Comparison of ENCODE assay signal across 10 cellular contexts in the genomic region with DNA sequence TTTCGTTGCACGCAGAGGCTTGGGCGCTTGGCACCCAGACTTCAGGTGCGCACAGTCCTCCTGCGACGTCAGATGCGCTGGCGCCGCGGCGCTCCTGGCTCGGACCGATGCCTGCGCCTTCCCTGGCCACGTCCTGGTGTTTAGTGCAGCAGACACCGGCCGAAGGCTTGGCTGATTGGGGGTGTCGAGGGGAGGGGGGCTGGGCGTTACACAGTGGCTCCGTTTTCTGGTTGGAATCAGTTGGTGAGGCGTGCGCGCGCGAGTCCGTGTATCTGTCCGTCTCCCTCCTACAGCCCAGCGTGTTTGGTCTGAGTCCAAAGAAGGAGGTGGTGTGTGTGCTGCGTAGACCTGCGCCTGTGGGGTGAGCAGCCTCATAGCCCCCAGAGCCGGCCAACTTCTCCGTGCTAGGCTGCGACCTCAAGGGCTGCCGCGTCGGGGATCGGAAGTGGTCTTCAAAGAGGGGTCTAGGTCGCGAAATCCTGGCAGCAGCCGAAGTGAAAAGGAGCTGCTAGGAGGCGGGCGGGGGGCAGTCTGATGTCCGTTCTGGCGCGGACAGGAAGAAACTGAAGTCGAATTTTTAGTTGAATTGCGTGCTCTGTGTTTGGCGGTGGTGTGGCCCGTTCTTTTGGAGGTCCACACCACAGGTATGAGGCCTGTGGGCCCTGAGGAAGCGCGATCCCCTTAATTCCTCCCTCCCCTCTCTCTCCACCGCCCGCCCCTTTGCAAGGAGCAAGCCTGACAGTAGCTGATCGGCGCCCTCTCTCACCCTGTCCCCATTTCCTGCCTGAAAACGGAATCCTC. TPM values are rescaled to one million over a fixed set of nuclear protein-coding genes. Genes with fewer than 3 reads are reported as not detected.
DNase-seq lines count a peak whose midpoint lies in the region; ATAC-seq and TF ChIP-seq lines count a peak whose summit lies in the region.
"Had no signal": no experiment of that assay in that cellular context is flagged by ENCODE, and none has a peak within 500 bp of the region (broad histone marks: within the 10 kb centered on the region; RNA-seq: fewer than 3 reads in every experiment).

No MANE protein-coding gene starts in this region.

- H3K36me3 ChIP-seq in BE2C = no peaks in the 10 kb centered on the region
- H3K36me3 ChIP-seq in Panc1 (ENCODE audit: control insufficient read depth, insufficient read depth, low read length) = no peaks in the 10 kb centered on the region
- H3K36me3 ChIP-seq in ovary = no peaks in the 10 kb centered on the region
- no peaks in the 10 kb centered on the region for H3K36me3 ChIP-seq in PC-3 (ENCODE audit: low read depth, low read length)

- TF ChIP-seq POLR2A in ovary (IDR thresholded peaks at IDR 0.05) = no peak
- no peak for TF ChIP-seq POLR2A in GM18505 (IDR thresholded peaks at IDR 0.05; ENCODE audit: borderline replicate concordance, extremely low read depth, insufficient read depth, insufficient read length)

- DNase-seq in BE2C (no peak), Panc1 (ENCODE audit: low read depth, low spot score) (no peak), Right ventricle myocardium superior (no peak), ovary (no peak), PC-3 (no peak), A172 (ENCODE audit: low spot score) (no peak)
- no peak for DNase-seq in activated CD4-positive, alpha-beta T cell treated with anti-CD3 and anti-CD28 coated beads, Interleukin-2, amount 50 U/mL, for 48 hours
- DNase-seq: KBM-7 had no signal

- in situ Hi-C loops in Panc1 (cut with HindIII; ENCODE audit: low pct_unique_long_range_greater_than_20kb, low sequenced_read_pairs) = no loop called here

- H3K9me2 ChIP-seq in PC-3 (replicated peaks; ENCODE audit: low read length) = no peaks in the 10 kb centered on the region

- CTCF ChIA-PET in Panc1 (lab: Charles Lee) (interaction anchor here (0.5 kb wide), 1 partner anchor 484 kb away, joined by 3 read pairs; no protein-coding TSS in a partner anchor), PC-3 (lab: Charles Lee) (no interaction called here)

- H3K4me1 ChIP-seq in BE2C (no peaks in the 10 kb centered on the region), Panc1 (ENCODE audit: control insufficient read depth, insufficient read depth, low read length) (peaks cover 8% of the 10 kb centered on the region; the same call in 1 of the 2 replicates), ovary (ENCODE audit: insufficient read depth) (peaks cover 5% of the 10 kb centered on the region), PC-3 (ENCODE audit: insufficient read depth, low read length) (no peaks in the 10 kb centered on the region)

- 2 to 3% (median 2%) methylated on average over 55 to 56 of the region's 56 CpGs for WGBS in ovary, 3 donors

- peak; percentile 30; the same call in 1 of the 2 replicates for ATAC-seq in Panc1
- ATAC-seq in Right ventricle myocardium superior (ENCODE audit: poor library complexity) = peak; percentile 40
- no peak for ATAC-seq in GM18505 (IDR thresholded peaks at IDR 0.05; ENCODE audit: unreplicated experiment)
- no peak for ATAC-seq in PC-3

- intact Hi-C loops in Panc1 (cut with micrococcal nuclease; ENCODE audit: unreplicated experiment) = no loop called here
- intact Hi-C loops in Right ventricle myocardium superior (cut with DNase I) = no loop called here
- intact Hi-C loops in ovary (cut with DNase I) = no loop called here
- intact Hi-C loops in PC-3 (cut with micrococcal nuclease) = no loop called here

- H3K4me3 ChIP-seq in BE2C (ENCODE audit: low read depth, low read length) (peak overlapping the region; percentile 42), Panc1 (ENCODE audit: low read depth in 2 of 2, low read length in 2 of 2) (0 out of 4 replicates have a peak overlapping the region, but pooled peaks of 1 of the 2 experiments have one; percentile 24), ovary (peak overlapping the region; percentile 39), PC-3 (ENCODE audit: low read length) (no peak overlapping the region)

- H3K9ac ChIP-seq in PC-3 (ENCODE audit: low read length) = no peak overlapping the region

- H4K20me1 ChIP-seq in PC-3 (ENCODE audit: low read length) = no peaks in the 10 kb centered on the region

- H3K9me3 ChIP-seq in BE2C (no peaks in the 10 kb centered on the region), Panc1 (ENCODE audit: control insufficient read depth, insufficient read depth, low read depth, low read length) (no peaks in the 10 kb centered on the region), ovary (no peaks in the 10 kb centered on the region), PC-3 (ENCODE audit: low read length) (no peaks in the 10 kb centered on the region)

- BruUV-seq in Panc1 (replicated peaks; lab: Mats Ljungman, UMichigan) (no TSS peak), PC-3 (replicated peaks; lab: Mats Ljungman, UMichigan) (no TSS peak)

- H3K27ac ChIP-seq in Panc1 (ENCODE audit: low read length) (no peak overlapping the region), ovary (no peak overlapping the region), PC-3 (ENCODE audit: low read length) (no peak overlapping the region)

- TF ChIP-seq CTCF in BE2C (IDR thresholded peaks at IDR 0.05; ENCODE audit: low read depth, low read length) (no peak), Panc1 (IDR thresholded peaks at IDR 0.05) (no peak), ovary (IDR thresholded peaks at IDR 0.05) (no peak), PC-3 (conservative IDR thresholded peaks at IDR 0.05; ENCODE audit: low read depth, low read length) (no peak)

- no peaks in the 10 kb centered on the region for H3K79me2 ChIP-seq in PC-3 (ENCODE audit: low read length)

- H2AFZ ChIP-seq in PC-3 (ENCODE audit: low read length) = no peak overlapping the region

- TF ChIP-seq EP300 in ovary (IDR thresholded peaks at IDR 0.05) = no peak

- no peaks in the 10 kb centered on the region for H3F3A ChIP-seq in PC-3 (ENCODE audit: low read length, unreplicated experiment)

- H3K27me3 ChIP-seq in BE2C = peaks cover 46% of the 10 kb centered on the region
- H3K27me3 ChIP-seq in Panc1 (ENCODE audit: control insufficient read depth, insufficient read depth, low read length) = peaks cover 49% of the 10 kb centered on the region
- no peaks in the 10 kb centered on the region for H3K27me3 ChIP-seq in ovary
- H3K27me3 ChIP-seq in PC-3 (ENCODE audit: low read length) = peaks cover 93% of the 10 kb centered on the region

- POLR2A ChIA-PET in Panc1 (lab: Charles Lee) = no interaction called here
- POLR2A ChIA-PET in PC-3 (lab: Charles Lee; ENCODE audit: unreplicated experiment) = interaction anchor here (0.7 kb wide), 1 partner anchor 97 kb away, joined by 19 read pairs; no protein-coding TSS in a partner anchor

- no peak overlapping the region for H3K4me2 ChIP-seq in PC-3 (ENCODE audit: low read length)

RNA-seq across cellular contexts. Expression of a gene that starts 1.6 kb away (rescaled TPM):
- polyA plus RNA-seq in BE2C (2012; ENCODE audit: insufficient read depth, insufficient read length, low read depth) = 0.80 TPM
- total RNA-seq in Panc1 (2021; ENCODE audit: unreplicated experiment) (not detected), Right ventricle myocardium superior (11.5 TPM), ovary (1 to 10 TPM in 3 of 7 donors, under 1 TPM in 3, not detected in 1; 0.10 to 6.8 (median 1.1) TPM), PC-3 (2014; rRNA removed) (not detected in 2 replicates)
- polyA plus RNA-seq in Panc1 (2012; ENCODE audit: insufficient read length) = not detected
- polyA plus RNA-seq in ovary = 1 to 10 TPM in 1 of 2 donors, under 1 TPM in 1; 0.91 to 2.0 TPM
- 4.9 and 5.2 TPM in 2 replicates for total RNA-seq in A172 (2014; rRNA removed; shearing (Covaris generic))
- total RNA-seq: T-helper 2 cell treated with Interferon-gamma antibody and Interleukin-4, amounts not matched to agents 100 ng/mL and 5 ng/mL, for 36 hours had no signal

Comparison
In these comparisons a context has a peak if more than half of its experiments do, and no peak if none do; other contexts are left out.
1. ATAC-seq: peak in Panc1 (single experiment) and Right ventricle myocardium superior (single experiment); none in GM18505 (single experiment) and PC-3 (single experiment).